19 cellular contexts compared by ENCODE assay signal in genomic region chr10:116185199-116185598, GRCh38.
A peak's percentile ranks its signal among the peaks of the same experiment; 100 is the strongest.
DNase-seq lines count a peak whose midpoint lies in the region; ATAC-seq and TF ChIP-seq lines count a peak whose summit lies in the region.
"Had no signal": no experiment of that assay in that cellular context is flagged by ENCODE, and none has a peak within 500 bp of the region (broad histone marks: within the 10 kb centered on the region; RNA-seq: fewer than 3 reads in every experiment).

No MANE protein-coding gene starts in this region.

- no peaks in the 10 kb centered on the region for H3K9me3 ChIP-seq in lower lobe of right lung
- H3K9me3 ChIP-seq: BLaER1 treated with 17β-estradiol and CSF1 and Interleukin-3, amounts not matched to agents 10 nM and 100 nM; HAP-1 had no signal

- TF ChIP-seq CTCF in lower lobe of right lung (IDR thresholded peaks at IDR 0.05) = no peak

- H3K4me3 ChIP-seq in lower lobe of right lung = no peak overlapping the region
- H3K4me3 ChIP-seq: BLaER1 treated with 17β-estradiol and CSF1 and Interleukin-3, amounts not matched to agents 10 nM and 100 nM; GM12878; HAP-1 had no signal

- H3K27ac ChIP-seq in lower lobe of right lung = no peak overlapping the region
- H3K27ac ChIP-seq: 22Rv1; BLaER1 treated with 17β-estradiol and CSF1 and Interleukin-3, amounts not matched to agents 10 nM and 100 nM had no signal

- no peaks in the 10 kb centered on the region for H3K4me1 ChIP-seq in lower lobe of right lung
- H3K4me1 ChIP-seq: HAP-1 had no signal

- DNase-seq in activated naive CD4-positive, alpha-beta T cell treated with anti-CD3 and anti-CD28 coated beads, Interleukin-2, amount 50 U/mL, for 72 hours (ENCODE audit: low spot score in 2 of 2) = no peak
- DNase-seq in head of caudate nucleus (peak in 36 of 42 donors; percentile 7 to 81 (median 47)), lower lobe of right lung (no peak), kidney tubule cell (ENCODE audit: low spot score) (no peak)
- DNase-seq: CD4-positive, alpha-beta T cell; CD8-positive, alpha-beta memory T cell; DMS 273 treated with DMSO at 0.1 percent for 48 hours; DMS79; EL; GDM1; GOT3 had no signal

- no peak for ATAC-seq in activated naive CD4-positive, alpha-beta T cell treated with anti-CD3 and anti-CD28 coated beads, Interleukin-2, amount 50 U/mL, for 72 hours
- peak; percentile 6 for ATAC-seq in stimulated activated memory B cell treated with anti-CD40 and anti-IgM and Interleukin-4, amounts not matched to agents 10 μg/mL and 1 μg/mL and 100 μg/mL, for 72 hours
- ATAC-seq in lower lobe of right lung = no peak
- ATAC-seq: GM12878 had no signal

- peak overlapping the region; percentile 12 for H3K27ac Mint-ChIP-seq in activated naive CD4-positive, alpha-beta T cell treated with anti-CD3 and anti-CD28 coated beads, Interleukin-2, amount 50 U/mL, for 24 hours
- H3K27ac Mint-ChIP-seq in activated naive CD4-positive, alpha-beta T cell treated with anti-CD3 and anti-CD28 coated beads, Interleukin-2, amount 50 U/mL, for 72 hours = no peak overlapping the region
- no peak overlapping the region for H3K27ac Mint-ChIP-seq in stimulated activated memory B cell treated with anti-CD40 and anti-IgM and Interleukin-4, amounts not matched to agents 10 μg/mL and 1 μg/mL and 100 μg/mL, for 72 hours
- H3K27ac Mint-ChIP-seq: B cell; CD14-positive monocyte; CD4-positive, alpha-beta T cell; CD8-positive, alpha-beta memory T cell had no signal

- no peaks in the 10 kb centered on the region for H3K9me3 Mint-ChIP-seq in activated naive CD4-positive, alpha-beta T cell treated with anti-CD3 and anti-CD28 coated beads, Interleukin-2, amount 50 U/mL, for 24 hours
- H3K9me3 Mint-ChIP-seq in activated naive CD4-positive, alpha-beta T cell treated with anti-CD3 and anti-CD28 coated beads, Interleukin-2, amount 50 U/mL, for 72 hours = peaks cover 4% of the 10 kb centered on the region in 2 donors
- H3K9me3 Mint-ChIP-seq in stimulated activated memory B cell treated with anti-CD40 and anti-IgM and Interleukin-4, amounts not matched to agents 10 μg/mL and 1 μg/mL and 100 μg/mL, for 72 hours = no peaks in the 10 kb centered on the region
- H3K9me3 Mint-ChIP-seq: CD4-positive, alpha-beta T cell had no signal

- no peaks in the 10 kb centered on the region for H3K27me3 Mint-ChIP-seq in activated naive CD4-positive, alpha-beta T cell treated with anti-CD3 and anti-CD28 coated beads, Interleukin-2, amount 50 U/mL, for 24 hours
- H3K27me3 Mint-ChIP-seq in stimulated activated memory B cell treated with anti-CD40 and anti-IgM and Interleukin-4, amounts not matched to agents 10 μg/mL and 1 μg/mL and 100 μg/mL, for 72 hours = no peaks in the 10 kb centered on the region
- H3K27me3 Mint-ChIP-seq: B cell; CD4-positive, alpha-beta T cell; CD8-positive, alpha-beta memory T cell had no signal

- intact Hi-C loops in head of caudate nucleus (cut with DNase I) (no loop called here), lower lobe of right lung (cut with DNase I) (no loop called here)

- H3K36me3 ChIP-seq in lower lobe of right lung = no peaks in the 10 kb centered on the region
- H3K36me3 ChIP-seq: BLaER1 treated with 17β-estradiol and CSF1 and Interleukin-3, amounts not matched to agents 10 nM and 100 nM; HAP-1 had no signal

- no peaks in the 10 kb centered on the region for H3K36me3 Mint-ChIP-seq in activated naive CD4-positive, alpha-beta T cell treated with anti-CD3 and anti-CD28 coated beads, Interleukin-2, amount 50 U/mL, for 24 hours
- H3K36me3 Mint-ChIP-seq in activated naive CD4-positive, alpha-beta T cell treated with anti-CD3 and anti-CD28 coated beads, Interleukin-2, amount 50 U/mL, for 72 hours = no peaks in the 10 kb centered on the region
- H3K36me3 Mint-ChIP-seq in stimulated activated memory B cell treated with anti-CD40 and anti-IgM and Interleukin-4, amounts not matched to agents 10 μg/mL and 1 μg/mL and 100 μg/mL, for 72 hours = no peaks in the 10 kb centered on the region
- H3K36me3 Mint-ChIP-seq: CD14-positive monocyte; CD8-positive, alpha-beta memory T cell had no signal

- H3K4me1 Mint-ChIP-seq in activated naive CD4-positive, alpha-beta T cell treated with anti-CD3 and anti-CD28 coated beads, Interleukin-2, amount 50 U/mL, for 24 hours = no peaks in the 10 kb centered on the region
- no peaks in the 10 kb centered on the region for H3K4me1 Mint-ChIP-seq in stimulated activated memory B cell treated with anti-CD40 and anti-IgM and Interleukin-4, amounts not matched to agents 10 μg/mL and 1 μg/mL and 100 μg/mL, for 72 hours
- H3K4me1 Mint-ChIP-seq: B cell; CD8-positive, alpha-beta memory T cell had no signal

- H3K4me3 Mint-ChIP-seq in activated naive CD4-positive, alpha-beta T cell treated with anti-CD3 and anti-CD28 coated beads, Interleukin-2, amount 50 U/mL, for 24 hours = no peak overlapping the region
- H3K4me3 Mint-ChIP-seq in stimulated activated memory B cell treated with anti-CD40 and anti-IgM and Interleukin-4, amounts not matched to agents 10 μg/mL and 1 μg/mL and 100 μg/mL, for 72 hours = no peak overlapping the region
- H3K4me3 Mint-ChIP-seq: B cell; CD14-positive monocyte; CD4-positive, alpha-beta T cell; CD8-positive, alpha-beta memory T cell had no signal

- no peaks in the 10 kb centered on the region for H3K27me3 ChIP-seq in lower lobe of right lung (ENCODE audit: low read depth)
- H3K27me3 ChIP-seq: BLaER1 treated with 17β-estradiol and CSF1 and Interleukin-3, amounts not matched to agents 10 nM and 100 nM had no signal

Comparison
In these comparisons a context has a peak if more than half of its experiments do, and no peak if none do; other contexts are left out.
1. DNase-seq: peak in head of caudate nucleus (36 of 42); none in activated naive CD4-positive, alpha-beta T cell treated with anti-CD3 and anti-CD28 coated beads, Interleukin-2, amount 50 U/mL, for 72 hours (0 of 2), lower lobe of right lung (single experiment) and kidney tubule cell (single experiment).